8 cellular contexts compared by ENCODE assay signal in the genomic region with DNA sequence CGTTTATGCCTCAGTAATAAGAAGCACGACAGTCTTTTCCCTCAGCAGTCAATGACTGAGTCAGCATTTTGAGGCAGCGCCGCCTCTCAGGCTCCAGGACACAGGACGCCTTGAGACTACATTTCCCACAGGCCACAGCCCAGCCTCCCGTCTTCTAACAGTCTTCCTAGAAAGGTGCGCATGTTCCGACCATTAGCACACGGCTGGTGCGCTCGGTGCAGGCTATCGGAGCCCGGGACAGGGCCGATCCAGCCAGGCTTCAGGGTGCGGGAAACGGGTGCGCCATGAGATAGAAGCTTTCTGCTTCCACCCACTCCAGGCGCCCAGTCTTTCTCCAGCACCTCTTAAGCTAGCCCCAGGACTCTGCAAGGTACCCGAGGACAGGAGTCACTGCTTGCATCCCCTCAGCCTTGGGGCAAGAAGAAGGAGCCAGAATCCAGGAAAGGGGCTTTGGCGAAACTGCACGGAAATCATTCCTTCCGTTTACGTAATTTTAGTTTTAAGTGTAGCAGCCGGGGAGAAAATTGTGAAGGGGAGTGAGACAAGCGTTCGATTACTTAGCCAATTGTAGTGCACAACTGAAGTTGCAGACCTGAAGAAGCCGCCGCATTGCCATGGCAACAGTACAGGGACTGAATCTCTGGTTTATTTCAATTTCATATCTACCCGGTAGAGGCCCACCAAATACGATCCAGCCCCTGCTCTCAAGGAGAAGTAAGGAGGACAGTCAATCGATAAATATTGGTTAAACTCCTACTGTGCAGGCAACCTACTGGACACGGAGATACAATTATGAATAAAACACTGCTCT. TPM values are rescaled to one million over a fixed set of nuclear protein-coding genes. Genes with fewer than 3 reads are reported as not detected.
DNase-seq lines count a peak whose midpoint lies in the region; ATAC-seq lines count a peak whose summit lies in the region.

No MANE protein-coding gene starts in this region.

- DNase-seq in DMS114 treated with DMSO at 0.1 percent for 48 hours (lab: John Stamatoyannopoulos, UW; ENCODE audit: unreplicated experiment) (peak; percentile 74), dermis blood vessel endothelial cell (peak; percentile 59), kidney tubule cell (ENCODE audit: low spot score) (peak; percentile 88), smooth muscle cell of the brain vasculature (ENCODE audit: low read depth, low spot score) (peak; percentile 29), germinal center (ENCODE audit: low spot score) (no peak)
- peak; percentile 34 for DNase-seq in activated CD4-positive, alpha-beta T cell treated with anti-CD3 and anti-CD28 coated beads, Interleukin-2, amount 50 U/mL, for 1 hour

- ATAC-seq in HG03442 (IDR thresholded peaks at IDR 0.05; ENCODE audit: unreplicated experiment), result peak; percentile 74
- no peak for ATAC-seq in HG03280 (IDR thresholded peaks at IDR 0.05; ENCODE audit: unreplicated experiment)

RNA-seq across cellular contexts. Expression of a gene that starts 53.9 kb away (rescaled TPM):
- 3.1 and 4.3 TPM in 2 replicates for total RNA-seq in dermis blood vessel endothelial cell
